ENCODE assay signal across 21 cellular contexts in genomic region chr22:26715392-26715939, GRCh38.
"Had no signal": no experiment of that assay in that cellular context is flagged by ENCODE, and none has a peak within 500 bp of the region (broad histone marks: within the 10 kb centered on the region; RNA-seq: fewer than 3 reads in every experiment).

No MANE protein-coding gene starts in this region.

- H3K9me3 Mint-ChIP-seq: dendritic cell treated with granulocyte-macrophage colony-stimulating factor and Interleukin-4, amounts not matched to agents 40 ng/mL and 50 ng/mL, for 4 days; endodermal cell; naive B cell; type B pancreatic cell had no signal

- H3K4me3 Mint-ChIP-seq: dendritic cell treated with granulocyte-macrophage colony-stimulating factor and Interleukin-4, amounts not matched to agents 40 ng/mL and 50 ng/mL, for 4 days; endodermal cell; naive B cell; type B pancreatic cell had no signal

- FAIRE-seq: colon, endothelial cell of umbilical vein, kidney had no signal

- H3K27ac Mint-ChIP-seq: dendritic cell treated with granulocyte-macrophage colony-stimulating factor and Interleukin-4, amounts not matched to agents 40 ng/mL and 50 ng/mL, for 4 days; endodermal cell; progenitor cell of endocrine pancreas; type B pancreatic cell had no signal

- H3K27me3 Mint-ChIP-seq: dendritic cell treated with granulocyte-macrophage colony-stimulating factor and Interleukin-4, amounts not matched to agents 40 ng/mL and 50 ng/mL, for 4 days; naive B cell; progenitor cell of endocrine pancreas; type B pancreatic cell had no signal

- H3K4me2 ChIP-seq: smooth muscle cell had no signal

- H3K27me3 ChIP-seq: foreskin keratinocyte, neutrophil, suprapubic skin, thyroid gland had no signal

- H3K27ac ChIP-seq: foreskin keratinocyte, neutrophil, suprapubic skin had no signal

- H3K9me3 ChIP-seq: neutrophil, suprapubic skin, thyroid gland had no signal

- DNase-seq: endodermal cell; erythroblast; foreskin keratinocyte; kidney; left colon; left ventricle myocardium superior; mesendoderm; naive B cell; right cardiac atrium; stimulated activated CD4-positive, alpha-beta T cell treated with anti-CD3 and anti-CD28 coated beads, Interleukin-2, amount 100 ng/mL, for 48 hours; stimulated activated naive CD8-positive, alpha-beta T cell treated with anti-CD3 and anti-CD28 coated beads, Interleukin-15, Interleukin-2, amounts not matched to agents 100 U/mL and 50 U/mL, for 24 hours had no signal

- H3K4me3 ChIP-seq: lung, smooth muscle cell, suprapubic skin, thyroid gland had no signal

- H3K36me3 ChIP-seq: thyroid gland had no signal

- H3K4me1 ChIP-seq: foreskin keratinocyte, suprapubic skin had no signal

- ATAC-seq: foreskin keratinocyte; left colon; left ventricle myocardium superior; right cardiac atrium; stimulated activated naive CD8-positive, alpha-beta T cell treated with anti-CD3 and anti-CD28 coated beads, Interleukin-15, Interleukin-2, amounts not matched to agents 100 U/mL and 50 U/mL, for 24 hours had no signal
